In genomic region chr15:69805248-69805953, GRCh38 we compare ENCODE assay signal across 27 cellular contexts.
DNase-seq lines count a peak whose midpoint lies in the region; ATAC-seq, FAIRE-seq and TF ChIP-seq lines count a peak whose summit lies in the region.
"Had no signal": no experiment of that assay in that cellular context is flagged by ENCODE, and none has a peak within 500 bp of the region (broad histone marks: within the 10 kb centered on the region; RNA-seq: fewer than 3 reads in every experiment).

No MANE protein-coding gene starts in this region.

- H3K79me2 ChIP-seq in H1 (ENCODE audit: control insufficient read depth in 1 of 2, insufficient read depth in 2 of 2, low read length in 2 of 2), result no peaks in the 10 kb centered on the region

- H4K91ac ChIP-seq in H1 (replicated peaks; ENCODE audit: insufficient read length, low read length), result no peak overlapping the region
- H4K91ac ChIP-seq in neuronal stem cell (ENCODE audit: low read depth, low read length, poor library complexity), result no peak overlapping the region

- no peak overlapping the region for H3K14ac ChIP-seq in H1 (ENCODE audit: insufficient read length)
- H3K14ac ChIP-seq in neuronal stem cell (ENCODE audit: low read length), result no peak overlapping the region

- H3K23me2 ChIP-seq in H1 (ENCODE audit: low read depth, low read length), result no peaks in the 10 kb centered on the region

- H2BK5ac ChIP-seq in H1 (ENCODE audit: low read depth, low read length) (no peak overlapping the region), neuronal stem cell (ENCODE audit: low read length) (no peak overlapping the region)

- H2AK5ac ChIP-seq in H1 (ENCODE audit: low read depth, low read length) (no peak overlapping the region), neuronal stem cell (ENCODE audit: low read depth, low read length) (peak overlapping the region; percentile 12)

- no peak overlapping the region for H4K5ac ChIP-seq in H1 (ENCODE audit: insufficient read length, low read depth, low read length)

- DNase-seq in NCI-H2171 treated with DMSO at 0.1 percent for 48 hours (lab: John Stamatoyannopoulos, UW) (peak; percentile 52), H1 (ENCODE audit: low read depth in 1 of 2, low spot score in 2 of 2) (no peak), neuronal stem cell (ENCODE audit: low spot score) (no peak), NCI-H82 treated with DMSO at 0.1 percent for 48 hours (lab: John Stamatoyannopoulos, UW; ENCODE audit: unreplicated experiment) (no peak), adrenal gland (no peak), foreskin melanocyte (no peak)
- DNase-seq: activated CD4-positive, alpha-beta T cell treated with anti-CD3 and anti-CD28 coated beads, Interleukin-2, amount 10 ng/mL, durations not matched to agents 7 days and 5 days; activated naive CD4-positive, alpha-beta T cell treated with Interleukin-2 at 50 U/mL for 16 hours; activated T-cell treated with anti-CD3 and anti-CD28 coated beads, Interleukin-2, amount 50 U/mL, for 72 hours; amygdala; COR-L47; DMS79; erythroblast; naive B cell; NCI-H1092 treated with DMSO at 0.1 percent for 48 hours; NCI-H187 treated with DMSO at 0.1 percent for 48 hours; NCI-H774; nucleus accumbens; SHP77; stimulated activated CD8-positive, alpha-beta memory T cell treated with anti-CD3 and anti-CD28 coated beads, Interleukin-4, amount 100 ng/mL, for 48 hours; T-helper 9 cell; WERI-Rb-1 had no signal

- TF ChIP-seq CTCF in C4-2B (conservative IDR thresholded peaks at IDR 0.05), result no peak
- no peak for TF ChIP-seq CTCF in H1 (IDR thresholded peaks at IDR 0.05; ENCODE audit: control extremely low read depth in 1 of 3, insufficient read depth in 1 of 3, low read depth in 1 of 3, low read length in 3 of 3)
- TF ChIP-seq CTCF in adrenal gland (IDR thresholded peaks at IDR 0.05), result no peak

- no peak overlapping the region for H2BK15ac ChIP-seq in H1 (ENCODE audit: low read length)
- H2BK15ac ChIP-seq in neuronal stem cell (ENCODE audit: low read length), result no peak overlapping the region

- H3K4me3 ChIP-seq in H1 (ENCODE audit: extremely low read depth in 1 of 4, insufficient read depth in 2 of 4, low read depth in 3 of 4, low read length in 4 of 4), result no peak overlapping the region
- no peak overlapping the region for H3K4me3 ChIP-seq in neuronal stem cell (ENCODE audit: low read length in 2 of 2)
- no peak overlapping the region for H3K4me3 ChIP-seq in adrenal gland
- H3K4me3 ChIP-seq: breast epithelium, skin epidermis had no signal

- no peaks in the 10 kb centered on the region for H4K20me1 ChIP-seq in H1 (replicated peaks in 1 of 2; ENCODE audit: control insufficient read depth in 1 of 2, insufficient read depth in 2 of 2, low read length in 2 of 2)

- H4K8ac ChIP-seq in H1 (ENCODE audit: extremely low read depth, insufficient read depth, low read length), result peak overlapping the region; percentile 58; the same call in 1 of the 2 replicates
- H4K8ac ChIP-seq in neuronal stem cell (ENCODE audit: low read depth, low read length), result no peak overlapping the region

- no peak overlapping the region for H2AFZ ChIP-seq in H1 (ENCODE audit: low read length)
- H2AFZ ChIP-seq in neuronal stem cell (ENCODE audit: low read length), result no peak overlapping the region

- H3K23ac ChIP-seq in H1 (ENCODE audit: insufficient read length) (no peak overlapping the region), neuronal stem cell (ENCODE audit: low read depth, low read length, poor library complexity) (no peak overlapping the region)

- H3K18ac ChIP-seq in H1 (ENCODE audit: extremely low read depth, low read length) (no peak overlapping the region), neuronal stem cell (ENCODE audit: low read length) (no peak overlapping the region)

- H3K27ac ChIP-seq in C4-2B (peak overlapping the region; percentile 3; the same call in 1 of the 2 replicates), H1 (ENCODE audit: low read depth, low read length) (no peak overlapping the region), neuronal stem cell (replicated peaks; ENCODE audit: low read length) (no peak overlapping the region), adrenal gland (no peak overlapping the region)
- H3K27ac ChIP-seq: breast epithelium, WERI-Rb-1 had no signal

- TF ChIP-seq POLR2A in H1 (IDR thresholded peaks at IDR 0.05; ENCODE audit: control extremely low read depth in 1 of 2, low read depth in 2 of 2, low read length in 2 of 2) (no peak), adrenal gland (IDR thresholded peaks at IDR 0.05) (no peak)

- H3K9me3 ChIP-seq in H1 (ENCODE audit: insufficient read depth in 2 of 2, low read depth in 1 of 2, low read length in 1 of 2), result no peaks in the 10 kb centered on the region
- H3K9me3 ChIP-seq in neuronal stem cell (replicated peaks in 1 of 2; ENCODE audit: control insufficient read depth in 2 of 2, insufficient read depth in 1 of 2, low read depth in 1 of 2, low read length in 2 of 2), result no peaks in the 10 kb centered on the region
- H3K9me3 ChIP-seq in adrenal gland (replicated peaks in 1 of 3), result no peaks in the 10 kb centered on the region
- H3K9me3 ChIP-seq: breast epithelium had no signal

- no peak for ATAC-seq in HG03432 (IDR thresholded peaks at IDR 0.05; ENCODE audit: unreplicated experiment)
- ATAC-seq: activated T-cell treated with anti-CD3 and anti-CD28 coated beads, Interleukin-2, amount 50 U/mL, for 72 hours had no signal

- H3K4ac ChIP-seq in H1 (replicated peaks; ENCODE audit: insufficient read length, low read depth, low read length) (no peak overlapping the region), neuronal stem cell (ENCODE audit: low read length) (no peak overlapping the region)

- CTCF ChIA-PET in H1 (lab: Charles Lee; ENCODE audit: partially characterized antibody), result interaction anchor here (1.1 kb wide), 1 partner anchor 22 kb away, joined by 4 read pairs; no protein-coding TSS in a partner anchor

- H3K9ac ChIP-seq in H1 (replicated peaks in 1 of 4; ENCODE audit: extremely low read depth in 1 of 4, low read depth in 3 of 4, low read length in 3 of 4), result no peak overlapping the region
- H3K9ac ChIP-seq in neuronal stem cell (ENCODE audit: low read depth, low read length, poor library complexity), result no peak overlapping the region

- no peaks in the 10 kb centered on the region; a peak in 1 of 8 replicates for H3K36me3 ChIP-seq in H1 (ENCODE audit: control insufficient read depth in 2 of 4, insufficient read depth in 4 of 4, low read length in 3 of 4)
- H3K36me3 ChIP-seq in neuronal stem cell (replicated peaks in 1 of 2; ENCODE audit: control insufficient read depth in 2 of 2, insufficient read depth in 2 of 2, low read length in 2 of 2), result no peaks in the 10 kb centered on the region
- no peaks in the 10 kb centered on the region for H3K36me3 ChIP-seq in adrenal gland (replicated peaks in 1 of 2)
- H3K36me3 ChIP-seq: breast epithelium, WERI-Rb-1 had no signal

- whole genome bisulfite sequencing in H1 (ENCODE audit: extremely low coverage in 1 of 2, insufficient coverage in 1 of 2, insufficient read length in 1 of 2, insufficient replicate concordance in 2 of 2, low coverage in 1 of 2, low lambda C conversion rate in 2 of 2, missing lambda C conversion rate in 1 of 2), 2 experiments, result 92% methylated on average over 9 of the region's 9 CpGs; no CpG with 5 or more reads in 1 of the 2 experiments
- WGBS in neuronal stem cell (ENCODE audit: extremely low coverage in 2 of 2, insufficient read length in 2 of 2, insufficient replicate concordance in 1 of 2), 2 donors, result no CpG with 5 or more reads among the region's 9 CpGs
- WGBS in adrenal gland, 4 donors, result 67 to 78% (median 77%) methylated on average over 8 to 9 of the region's 9 CpGs

- TF ChIP-seq EP300 in H1 (IDR thresholded peaks at IDR 0.05; ENCODE audit: borderline replicate concordance in 1 of 2, low read depth in 2 of 2, low read length in 2 of 2), result no peak

- H2BK12ac ChIP-seq in H1 (ENCODE audit: low read depth, low read length) (no peak overlapping the region), neuronal stem cell (ENCODE audit: low read length) (no peak overlapping the region)

- no peak overlapping the region for H2BK120ac ChIP-seq in H1 (replicated peaks; ENCODE audit: low read depth, low read length)
- no peak overlapping the region for H2BK120ac ChIP-seq in neuronal stem cell (ENCODE audit: low read depth, low read length)

- intact Hi-C loops in adrenal gland (cut with DNase I), result no loop called here

- H3K56ac ChIP-seq in H1 (replicated peaks; ENCODE audit: insufficient read length, low read depth, low read length), result no peak overlapping the region

- H3K79me1 ChIP-seq in H1 (ENCODE audit: low read depth, low read length) (no peaks in the 10 kb centered on the region), neuronal stem cell (ENCODE audit: low read depth, low read length) (no peaks in the 10 kb centered on the region)

- H3K4me1 ChIP-seq in H1 (replicated peaks in 1 of 4; ENCODE audit: control insufficient read depth in 3 of 4, insufficient read depth in 4 of 4, low read length in 3 of 4) (peaks cover 0 to 3% (median 0%) of the 10 kb centered on the region in 4 experiments; a peak in 1 of 7 replicates), neuronal stem cell (ENCODE audit: control insufficient read depth in 2 of 2, insufficient read depth in 1 of 2, low read depth in 1 of 2, low read length in 2 of 2) (peaks cover 0 to 2% of the 10 kb centered on the region in 2 donors), adrenal gland (replicated peaks in 1 of 2) (no peaks in the 10 kb centered on the region)
- H3K4me1 ChIP-seq: breast epithelium had no signal

- H3K4me2 ChIP-seq in H1 (ENCODE audit: insufficient read depth in 1 of 2, low read depth in 2 of 2, low read length in 2 of 2) (no peak overlapping the region), neuronal stem cell (ENCODE audit: insufficient read depth, low read length, poor library complexity, severe bottlenecking) (no peak overlapping the region)

- no peak overlapping the region for H2BK20ac ChIP-seq in H1 (ENCODE audit: low read length)

- TF ChIP-seq RAD21 in H1 (IDR thresholded peaks at IDR 0.05 in 1 of 2, conservative IDR thresholded peaks at IDR 0.05 in 1 of 2; ENCODE audit: low read depth in 2 of 2, low read length in 2 of 2), result no peak

- H3K27me3 ChIP-seq in H1 (replicated peaks in 1 of 4; ENCODE audit: control insufficient read depth in 3 of 4, extremely low read depth in 1 of 4, insufficient read depth in 3 of 4, low read length in 3 of 4) (no peaks in the 10 kb centered on the region), neuronal stem cell (ENCODE audit: control insufficient read depth in 3 of 3, insufficient read depth in 3 of 3, low read depth in 1 of 3, low read length in 3 of 3) (no peaks in the 10 kb centered on the region), adrenal gland (peaks cover 3% of the 10 kb centered on the region)
- H3K27me3 ChIP-seq: breast epithelium had no signal

- FAIRE-seq in H1 (lab: Jason Lieb, UNC), result no peak
- FAIRE-seq: frontal cortex had no signal

- POLR2A ChIA-PET in H1 (lab: Charles Lee; ENCODE audit: partially characterized antibody), result interaction anchor here (0.5 kb wide), 1 partner anchor 11 kb away, joined by 4 read pairs; no protein-coding TSS in a partner anchor

TF ChIP-seq in H1, 55 proteins besides CTCF, POLR2A, EP300 and RAD21 (continues in another document):
- TF ChIP-seq SUZ12 (IDR thresholded peaks at IDR 0.05; ENCODE audit: low read length), result no peak
- TF ChIP-seq TCF12 (IDR thresholded peaks at IDR 0.05; ENCODE audit: low read depth, low read length), result no peak
- no peak for TF ChIP-seq BACH1 (IDR thresholded peaks at IDR 0.05; ENCODE audit: low read length)
- no peak for TF ChIP-seq TEAD4 (IDR thresholded peaks at IDR 0.05; ENCODE audit: low read depth, low read length)
